In the genomic region with DNA sequence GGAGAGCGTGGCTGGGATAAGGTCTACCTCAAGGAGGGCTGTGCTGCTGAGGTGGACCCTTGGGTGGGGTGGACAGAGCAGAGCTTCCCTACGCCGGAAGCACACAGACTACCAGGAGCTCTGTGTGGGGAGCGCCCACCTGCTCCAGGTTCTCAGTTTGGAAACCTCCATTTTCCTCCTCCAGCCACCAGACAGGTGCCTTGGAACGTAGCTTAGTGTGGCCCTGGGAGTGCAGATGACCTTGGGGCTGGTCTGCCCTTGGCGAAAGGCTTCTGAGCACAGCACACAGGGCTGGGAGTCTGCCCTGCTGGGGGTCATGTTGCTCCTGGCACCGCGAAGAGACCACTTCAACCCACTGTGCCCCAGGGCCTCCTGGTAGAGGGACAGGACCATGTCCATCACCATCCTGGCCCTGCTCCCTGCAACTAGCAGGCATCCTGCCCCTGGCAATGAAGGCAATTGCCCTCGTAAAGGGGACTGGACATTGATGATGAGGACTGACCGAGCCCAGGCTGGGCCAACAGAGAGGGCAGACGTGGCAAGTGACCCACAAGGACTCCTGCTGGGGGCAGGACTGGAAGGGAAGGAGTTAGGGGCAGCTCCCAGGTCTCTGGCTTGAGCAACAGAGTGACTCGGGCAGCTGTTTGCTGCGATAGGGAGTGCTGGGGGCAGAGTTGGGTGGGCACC, we compare ENCODE assay signal across 28 cellular contexts.
A peak's percentile ranks its signal among the peaks of the same experiment; 100 is the strongest.
DNase-seq lines count a peak whose midpoint lies in the region; ATAC-seq and TF ChIP-seq lines count a peak whose summit lies in the region.
"Had no signal": no experiment of that assay in that cellular context is flagged by ENCODE, and none has a peak within 500 bp of the region (broad histone marks: within the 10 kb centered on the region; RNA-seq: fewer than 3 reads in every experiment).

No MANE protein-coding gene starts in this region.

- no peak overlapping the region for H2AFZ ChIP-seq in osteoblast (ENCODE audit: low read length)

- no peaks in the 10 kb centered on the region for H3K79me2 ChIP-seq in osteoblast (ENCODE audit: insufficient read depth, low read length)

- ATAC-seq in left ventricle myocardium superior (no peak), GM18873 (IDR thresholded peaks at IDR 0.05; ENCODE audit: low FRiP score, unreplicated experiment) (no peak), gastrocnemius medialis (no peak), GM21529 (IDR thresholded peaks at IDR 0.05; ENCODE audit: unreplicated experiment) (no peak)
- ATAC-seq: activated T-cell treated with anti-CD3 and anti-CD28 coated beads, Interleukin-2, amount 50 U/mL, for 72 hours; right cardiac atrium; stimulated activated naive CD8-positive, alpha-beta T cell treated with anti-CD3 and anti-CD28 coated beads, Interleukin-15, Interleukin-2, amounts not matched to agents 100 U/mL and 50 U/mL, for 24 hours had no signal

- no peaks in the 10 kb centered on the region for H3K4me1 ChIP-seq in right atrium auricular region
- H3K4me1 ChIP-seq in osteoblast (ENCODE audit: insufficient read depth, low read length) = peaks cover 29% of the 10 kb centered on the region
- peaks cover 0 to 4% of the 10 kb centered on the region in 2 donors for H3K4me1 ChIP-seq in gastrocnemius medialis
- H3K4me1 ChIP-seq: adrenal gland, testis had no signal

- no peaks in the 10 kb centered on the region for H3K27me3 ChIP-seq in right atrium auricular region
- H3K27me3 ChIP-seq in osteoblast (ENCODE audit: insufficient read depth, low read length) = no peaks in the 10 kb centered on the region
- H3K27me3 ChIP-seq in gastrocnemius medialis = no peaks in the 10 kb centered on the region
- H3K27me3 ChIP-seq: adrenal gland, esophagus squamous epithelium, testis, uterus had no signal

- H4K20me1 ChIP-seq in osteoblast (ENCODE audit: insufficient read depth, low read length) = no peaks in the 10 kb centered on the region

- DNase-seq in right atrium auricular region (ENCODE audit: low spot score) (peak; percentile 54), left ventricle myocardium superior (no peak), ecto neural progenitor cell (ENCODE audit: low spot score) (peak; percentile 28), osteoblast (ENCODE audit: insufficient read length, low spot score, missing footprints) (peak; percentile 56), gastrocnemius medialis (no peak)
- DNase-seq: activated CD4-positive, alpha-beta T cell treated with anti-CD3 and anti-CD28 coated beads for 48 hours; activated naive CD4-positive, alpha-beta T cell treated with anti-CD3 and anti-CD28 coated beads for 36 hours; activated T-cell treated with anti-CD3 and anti-CD28 coated beads, Interleukin-2, amount 50 U/mL, for 72 hours; dermis blood vessel endothelial cell; DMS153; esophagus squamous epithelium; foreskin melanocyte; Karpas-422; NCI-H2081 treated with DMSO at 0.1 percent for 48 hours; NCI-H226; NCI-H69; SIG-M5; stimulated activated CD4-positive, alpha-beta T cell treated with anti-CD3 and anti-CD28 coated beads, Interleukin-1b, Interleukin-23, amount 100 ng/mL, for 48 hours; stimulated activated naive CD8-positive, alpha-beta T cell treated with anti-CD3 and anti-CD28 coated beads, Interleukin-15, Interleukin-2, amounts not matched to agents 100 U/mL and 50 U/mL, for 24 hours; T1000; testis; uterus had no signal

- no peak overlapping the region for H3K4me2 ChIP-seq in osteoblast (ENCODE audit: insufficient read depth, low read length)
- H3K4me2 ChIP-seq: smooth muscle cell had no signal

- intact Hi-C loops in left ventricle myocardium superior (cut with micrococcal nuclease) (loop anchor here (5.0 kb wide), 1 partner anchor 219 kb away; no protein-coding TSS in a partner anchor), gastrocnemius medialis (cut with DNase I; ENCODE audit: low total_unique reads) (no loop called here)

- H3K36me3 ChIP-seq in right atrium auricular region (no peaks in the 10 kb centered on the region), osteoblast (ENCODE audit: insufficient read depth, low read length) (no peaks in the 10 kb centered on the region), gastrocnemius medialis (no peaks in the 10 kb centered on the region)
- H3K36me3 ChIP-seq: adrenal gland, esophagus squamous epithelium, uterus had no signal

- H3K9me3 ChIP-seq in right atrium auricular region = no peaks in the 10 kb centered on the region
- no peaks in the 10 kb centered on the region for H3K9me3 ChIP-seq in osteoblast (ENCODE audit: low read depth, low read length)
- no peaks in the 10 kb centered on the region for H3K9me3 ChIP-seq in gastrocnemius medialis
- H3K9me3 ChIP-seq: adrenal gland, esophagus squamous epithelium, testis, uterus had no signal

- TF ChIP-seq POLR2A in gastrocnemius medialis (IDR thresholded peaks at IDR 0.05) = no peak

- TF ChIP-seq CTCF in right atrium auricular region (IDR thresholded peaks at IDR 0.05) = no peak
- no peak for TF ChIP-seq CTCF in osteoblast (IDR thresholded peaks at IDR 0.05; ENCODE audit: extremely low read depth, low read depth, low read length)
- no peak for TF ChIP-seq CTCF in gastrocnemius medialis (IDR thresholded peaks at IDR 0.05 in 4 of 5, conservative IDR thresholded peaks at IDR 0.05 in 1 of 5)

- no peak overlapping the region for H3K4me3 ChIP-seq in right atrium auricular region
- H3K4me3 ChIP-seq in osteoblast (ENCODE audit: insufficient read depth, low read length) = no peak overlapping the region
- no peak overlapping the region for H3K4me3 ChIP-seq in gastrocnemius medialis
- H3K4me3 ChIP-seq: adrenal gland, esophagus squamous epithelium, smooth muscle cell, testis, uterus had no signal

- in situ Hi-C loops in gastrocnemius medialis (cut with MboI; ENCODE audit: low sequenced_read_pairs in 4 of 4) = loop anchor here in 1 of 4 donors (10.0 kb wide), 1 partner anchor 202 kb away; no protein-coding TSS in a partner anchor

- no peak overlapping the region for H3K27ac ChIP-seq in right atrium auricular region
- no peak overlapping the region for H3K27ac ChIP-seq in osteoblast (ENCODE audit: low read depth, low read length)
- H3K27ac ChIP-seq in gastrocnemius medialis = no peak overlapping the region
- H3K27ac ChIP-seq: testis, uterus, VCaP had no signal

Comparison
In these comparisons a context has a peak if more than half of its experiments do, and no peak if none do; other contexts are left out.
1. DNase-seq: peak in right atrium auricular region (single experiment), ecto neural progenitor cell (single experiment) and osteoblast (single experiment); none in left ventricle myocardium superior (single experiment) and gastrocnemius medialis (0 of 2).